ENCODE assay signal across 22 cellular contexts in genomic region chr20:24098886-24099285, GRCh38.
DNase-seq lines count a peak whose midpoint lies in the region; ATAC-seq, FAIRE-seq and TF ChIP-seq lines count a peak whose summit lies in the region.
"Had no signal": no experiment of that assay in that cellular context is flagged by ENCODE, and none has a peak within 500 bp of the region (broad histone marks: within the 10 kb centered on the region; RNA-seq: fewer than 3 reads in every experiment).

No MANE protein-coding gene starts in this region.

- H3K18ac ChIP-seq in mesenchymal stem cell (ENCODE audit: low read depth in 1 of 2, low read length in 2 of 2): no peak overlapping the region

- peak; percentile 24 for DNase-seq in AG04449 (ENCODE audit: low read depth, low spot score)
- peak in 1 of 2 experiments; percentile 75 for DNase-seq in PC-9
- DNase-seq in dermis blood vessel endothelial cell: peak; percentile 45
- DNase-seq in mesenchymal stem cell: no peak
- no peak for DNase-seq in pancreas
- no peak for DNase-seq in cardiac septum (ENCODE audit: low spot score)
- DNase-seq: activated CD8-positive, alpha-beta memory T cell treated with anti-CD3 and anti-CD28 coated beads, Interleukin-2, amount 50 U/mL, for 48 hours; activated gamma-delta T cell treated with Interleukin-2 at 50 U/mL for 16 hours; body of pancreas; effector memory CD8-positive, alpha-beta T cell; NCI-H1436; NCI-H2227 treated with DMSO at 0.1 percent for 48 hours; NK-92 treated with Interleukin-12 subunit alpha and Interleukin-12 subunit beta, amount 100 ng/mL, for 24 hours; retina; stimulated activated CD4-positive, alpha-beta T cell treated with anti-CD3 and anti-CD28 coated beads, Interleukin-15, amount 100 ng/mL, for 24 hours had no signal

- H3K27ac ChIP-seq in PC-9: peak overlapping the region; percentile 37; the same call in 1 of the 2 replicates
- H3K27ac ChIP-seq in mesenchymal stem cell (ENCODE audit: low read length, poor library complexity, severe bottlenecking): no peak overlapping the region
- no peak overlapping the region for H3K27ac ChIP-seq in pancreas
- H3K27ac ChIP-seq: body of pancreas, SJSA1, uterus had no signal

- no peak overlapping the region for H2BK12ac ChIP-seq in mesenchymal stem cell (ENCODE audit: low read length in 2 of 2)

- TF ChIP-seq CTCF in AG04449 (IDR thresholded peaks at IDR 0.05; ENCODE audit: insufficient read depth, low read length, missing control alignments): no peak
- TF ChIP-seq CTCF in PC-9 (conservative IDR thresholded peaks at IDR 0.05): no peak
- no peak for TF ChIP-seq CTCF in pancreas (IDR thresholded peaks at IDR 0.05)

- H2BK15ac ChIP-seq in mesenchymal stem cell (ENCODE audit: low read depth, poor library complexity, severe bottlenecking): no peak overlapping the region

- CTCF ChIA-PET in AG04449 (lab: Yijun Ruan, JAX): no interaction called here
- CTCF ChIA-PET in PC-9 (lab: Charles Lee): interaction anchor here (1.6 kb wide), 1 partner anchor 162 kb away, joined by 3 read pairs; no protein-coding TSS in a partner anchor

- H3K9me3 ChIP-seq in PC-9 (ENCODE audit: insufficient read depth, low read depth): no peaks in the 10 kb centered on the region
- H3K9me3 ChIP-seq in mesenchymal stem cell (ENCODE audit: control insufficient read depth, low read length): no peaks in the 10 kb centered on the region
- no peaks in the 10 kb centered on the region for H3K9me3 ChIP-seq in pancreas
- H3K9me3 ChIP-seq: body of pancreas, SJSA1, uterus had no signal

- H3K9ac ChIP-seq in mesenchymal stem cell (ENCODE audit: low read length): peak overlapping the region; percentile 5

- H3K79me2 ChIP-seq in PC-9 (ENCODE audit: low read depth): no peaks in the 10 kb centered on the region

- no peak overlapping the region for H4K91ac ChIP-seq in mesenchymal stem cell (ENCODE audit: low read length)

- H3K4me1 ChIP-seq in PC-9 (replicated peaks; ENCODE audit: insufficient read depth): peaks cover 91% of the 10 kb centered on the region
- H3K4me1 ChIP-seq in mesenchymal stem cell (ENCODE audit: control insufficient read depth, insufficient read depth, low read depth, low read length): no peaks in the 10 kb centered on the region
- H3K4me1 ChIP-seq in pancreas: no peaks in the 10 kb centered on the region
- H3K4me1 ChIP-seq: uterus had no signal

- no peak for FAIRE-seq in pancreas (lab: Jason Lieb, UNC)
- FAIRE-seq: frontal cortex had no signal

- WGBS in mesenchymal stem cell: 21% methylated on average over 1 of the region's 3 CpGs
- 38 to 45% methylated on average over 3 of the region's 3 CpGs for WGBS in pancreas, 2 donors

- POLR2A ChIA-PET in AG04449 (lab: Yijun Ruan, JAX) (no interaction called here), PC-9 (lab: Charles Lee; ENCODE audit: unreplicated experiment) (no interaction called here)

- no peaks in the 10 kb centered on the region for H4K20me1 ChIP-seq in PC-9 (ENCODE audit: insufficient read depth)

- no peak overlapping the region for H4K8ac ChIP-seq in mesenchymal stem cell (ENCODE audit: low read length)

- H3K14ac ChIP-seq in mesenchymal stem cell (ENCODE audit: low read length in 2 of 2): no peak overlapping the region

- H3K4me2 ChIP-seq in PC-9 (peak overlapping the region; percentile 44; the same call in 1 of the 2 replicates), mesenchymal stem cell (ENCODE audit: low read length, poor library complexity, severe bottlenecking) (no peak overlapping the region)
- H3K4me2 ChIP-seq: GM23338 had no signal

- ATAC-seq in GM18861 (IDR thresholded peaks at IDR 0.05; ENCODE audit: unreplicated experiment): no peak
- no peak for ATAC-seq in HG02973 (IDR thresholded peaks at IDR 0.05; ENCODE audit: unreplicated experiment)
- no peak for ATAC-seq in pancreas
- ATAC-seq: body of pancreas; effector memory CD8-positive, alpha-beta T cell; GM23338 had no signal

- H2BK5ac ChIP-seq in mesenchymal stem cell (ENCODE audit: low read depth, low read length, poor library complexity, severe bottlenecking): no peak overlapping the region

- no peaks in the 10 kb centered on the region for H3K36me3 ChIP-seq in PC-9 (ENCODE audit: low read depth)
- no peaks in the 10 kb centered on the region for H3K36me3 ChIP-seq in mesenchymal stem cell (ENCODE audit: control insufficient read depth in 1 of 2, insufficient read depth in 2 of 2, low read depth in 1 of 2, low read length in 2 of 2)
- H3K36me3 ChIP-seq in pancreas: no peaks in the 10 kb centered on the region
- H3K36me3 ChIP-seq: SJSA1, uterus had no signal

- H3K27me3 ChIP-seq in PC-9 (ENCODE audit: insufficient read depth, low read depth): no peaks in the 10 kb centered on the region
- peaks cover 4 to 25% of the 10 kb centered on the region in 2 experiments for H3K27me3 ChIP-seq in mesenchymal stem cell (ENCODE audit: control insufficient read depth in 1 of 2, insufficient read depth in 1 of 2, low read length in 2 of 2)
- no peaks in the 10 kb centered on the region for H3K27me3 ChIP-seq in pancreas
- H3K27me3 ChIP-seq: body of pancreas, SJSA1, uterus had no signal

- H2AFZ ChIP-seq in PC-9: no peak overlapping the region
- no peak overlapping the region for H2AFZ ChIP-seq in mesenchymal stem cell (ENCODE audit: low read depth, low read length)
- H2AFZ ChIP-seq: GM23338 had no signal

- H3K79me1 ChIP-seq in mesenchymal stem cell (replicated peaks; ENCODE audit: low read length, poor library complexity, severe bottlenecking): no peaks in the 10 kb centered on the region

- no peak overlapping the region for H3K4ac ChIP-seq in mesenchymal stem cell (ENCODE audit: low read depth in 1 of 2, low read length in 2 of 2)

- H3K4me3 ChIP-seq in AG04449 (ENCODE audit: low read depth, low read length) (no peak overlapping the region), PC-9 (no peak overlapping the region), mesenchymal stem cell (ENCODE audit: insufficient read depth in 1 of 2, low read depth in 1 of 2, low read length in 2 of 2) (no peak overlapping the region), pancreas (no peak overlapping the region)
- H3K4me3 ChIP-seq: body of pancreas, GM23338, lung, SJSA1, uterus had no signal

- no peak overlapping the region for H2BK120ac ChIP-seq in mesenchymal stem cell (ENCODE audit: low read depth, low read length)

- H2AK5ac ChIP-seq in mesenchymal stem cell (ENCODE audit: low read length, severe bottlenecking): no peak overlapping the region

- BruUV-seq in PC-9 (replicated peaks; lab: Mats Ljungman, UMichigan): no TSS peak

- no peak overlapping the region for H3K23ac ChIP-seq in mesenchymal stem cell (ENCODE audit: low read length in 2 of 2)

- intact Hi-C loops in PC-9 (cut with micrococcal nuclease; ENCODE audit: unreplicated experiment): loop anchor here (5.0 to 10.0 kb wide), 6 partner anchors 177 to 833 kb away; no protein-coding TSS in a partner anchor
- intact Hi-C loops in pancreas (cut with DNase I): no loop called here
- intact Hi-C loops in cardiac septum (cut with DNase I): no loop called here

- no peaks in the 10 kb centered on the region for H3K9me2 ChIP-seq in PC-9 (ENCODE audit: insufficient read depth)

- H3F3A ChIP-seq in PC-9 (ENCODE audit: insufficient read depth, low read depth): peaks cover 69% of the 10 kb centered on the region

Comparison
In these comparisons a context has a peak if more than half of its experiments do, and no peak if none do; other contexts are left out.
1. DNase-seq: peak in AG04449 (single experiment) and dermis blood vessel endothelial cell (single experiment); none in mesenchymal stem cell (single experiment), pancreas (0 of 6) and cardiac septum (single experiment).